15 cellular contexts compared by ENCODE assay signal in the genomic region with DNA sequence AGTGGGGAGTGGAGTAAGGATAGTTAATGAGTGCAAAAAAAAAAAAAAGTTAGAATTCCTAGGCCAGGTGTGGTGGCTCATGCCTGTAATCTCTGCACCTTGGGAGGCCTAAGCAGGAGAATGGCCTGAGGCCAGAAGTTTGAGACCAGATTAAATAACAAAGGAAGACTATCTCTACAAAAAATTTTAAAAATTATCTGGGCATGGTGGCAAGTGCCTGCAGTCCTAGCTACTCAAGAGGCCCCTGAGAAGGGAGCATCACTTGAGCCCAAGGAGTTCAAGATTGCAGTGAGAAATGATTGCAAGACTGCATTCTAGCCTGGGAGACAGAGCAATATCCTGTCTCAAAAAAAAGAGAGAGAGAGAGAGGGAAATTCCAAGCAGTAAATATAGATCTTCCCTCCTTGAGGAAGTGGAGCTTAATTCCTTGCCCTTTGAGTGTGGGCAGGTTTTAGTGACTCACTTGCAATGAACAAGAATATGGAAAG. TPM values are rescaled to one million over a fixed set of nuclear protein-coding genes. Genes with fewer than 3 reads are reported as not detected.
DNase-seq lines count a peak whose midpoint lies in the region; ATAC-seq and TF ChIP-seq lines count a peak whose summit lies in the region.
"Had no signal": no experiment of that assay in that cellular context is flagged by ENCODE, and none has a peak within 500 bp of the region (broad histone marks: within the 10 kb centered on the region; RNA-seq: fewer than 3 reads in every experiment).

No MANE protein-coding gene starts in this region.

- H3K36me3 ChIP-seq in colonic mucosa, result no peaks in the 10 kb centered on the region
- H3K36me3 ChIP-seq in mesenchymal stem cell (ENCODE audit: control insufficient read depth in 1 of 2, insufficient read depth in 2 of 2, low read depth in 1 of 2, low read length in 2 of 2), result no peaks in the 10 kb centered on the region
- H3K36me3 ChIP-seq: BE2C had no signal

- H3K9me3 ChIP-seq in colonic mucosa (no peaks in the 10 kb centered on the region), mesenchymal stem cell (ENCODE audit: control insufficient read depth, low read length) (no peaks in the 10 kb centered on the region)
- H3K9me3 ChIP-seq: BE2C had no signal

- H3K14ac ChIP-seq in mesenchymal stem cell (ENCODE audit: low read length in 2 of 2), result no peak overlapping the region

- no peak overlapping the region for H2AFZ ChIP-seq in mesenchymal stem cell (ENCODE audit: low read depth, low read length)

- H3K4me3 ChIP-seq in AG10803 (ENCODE audit: low read length) (no peak overlapping the region), colonic mucosa (no peak overlapping the region), mesenchymal stem cell (ENCODE audit: insufficient read depth in 1 of 2, low read depth in 1 of 2, low read length in 2 of 2) (no peak overlapping the region)

- no peak overlapping the region for H2BK15ac ChIP-seq in mesenchymal stem cell (ENCODE audit: low read depth, poor library complexity, severe bottlenecking)

- H3K4ac ChIP-seq in mesenchymal stem cell (ENCODE audit: low read depth in 1 of 2, low read length in 2 of 2), result no peak overlapping the region

- H3K4me2 ChIP-seq in mesenchymal stem cell (ENCODE audit: low read length, poor library complexity, severe bottlenecking), result no peak overlapping the region

- intact Hi-C loops in colonic mucosa (cut with DNase I), result no loop called here

- H3K23ac ChIP-seq in mesenchymal stem cell (ENCODE audit: low read length in 2 of 2), result no peak overlapping the region

- DNase-seq in AG10803 (ENCODE audit: low read depth), result peak; percentile 83
- DNase-seq in HPDE6-E6E7 (ENCODE audit: extremely low spot score), result peak; percentile 10
- no peak for DNase-seq in colonic mucosa
- DNase-seq in mesenchymal stem cell, result peak; percentile 67
- DNase-seq in SKM-1 treated with dmso at 0.1 percent for 144 hours (lab: John Stamatoyannopoulos, UW; ENCODE audit: unreplicated experiment), result no peak
- DNase-seq in stimulated activated CD4-positive, alpha-beta T cell treated with anti-CD3 and anti-CD28 coated beads, Interleukin-15, amount 100 ng/mL, for 24 hours, result no peak
- DNase-seq in natural killer cell treated with Interleukin-12 subunit alpha and Interleukin-12 subunit beta and Interleukin-15 and Interleukin-18, amount 100 ng/mL, for 72 hours (ENCODE audit: low spot score), result no peak
- DNase-seq: activated CD4-positive, alpha-beta T cell treated with anti-CD3 and anti-CD28 coated beads for 36 hours; activated T-cell treated with anti-CD3 and anti-CD28 coated beads, Interleukin-2, amount 50 U/mL, for 48 hours; BE2C; effector memory CD8-positive, alpha-beta T cell; hippocampal formation; posterior cingulate gyrus had no signal

- H3K9me3 Mint-ChIP-seq in natural killer cell treated with Interleukin-12 subunit alpha and Interleukin-12 subunit beta and Interleukin-15 and Interleukin-18, amount 100 ng/mL, for 72 hours, result no peaks in the 10 kb centered on the region
- H3K9me3 Mint-ChIP-seq: effector memory CD8-positive, alpha-beta T cell had no signal

- H3K27me3 ChIP-seq in colonic mucosa (no peaks in the 10 kb centered on the region), mesenchymal stem cell (ENCODE audit: control insufficient read depth in 1 of 2, insufficient read depth in 1 of 2, low read length in 2 of 2) (no peaks in the 10 kb centered on the region)
- H3K27me3 ChIP-seq: BE2C had no signal

- H3K36me3 Mint-ChIP-seq in natural killer cell treated with Interleukin-12 subunit alpha and Interleukin-12 subunit beta and Interleukin-15 and Interleukin-18, amount 100 ng/mL, for 72 hours, result no peaks in the 10 kb centered on the region
- H3K36me3 Mint-ChIP-seq: memory B cell had no signal

- H3K18ac ChIP-seq in mesenchymal stem cell (ENCODE audit: low read depth in 1 of 2, low read length in 2 of 2), result no peak overlapping the region

- H3K27me3 Mint-ChIP-seq in natural killer cell treated with Interleukin-12 subunit alpha and Interleukin-12 subunit beta and Interleukin-15 and Interleukin-18, amount 100 ng/mL, for 72 hours, result peaks cover 9 to 40% of the 10 kb centered on the region in 2 donors

- H3K4me1 ChIP-seq in colonic mucosa, result no peaks in the 10 kb centered on the region
- H3K4me1 ChIP-seq in mesenchymal stem cell (ENCODE audit: control insufficient read depth, insufficient read depth, low read depth, low read length), result no peaks in the 10 kb centered on the region
- H3K4me1 ChIP-seq: BE2C had no signal

- H3K27ac ChIP-seq in colonic mucosa, result peak overlapping the region; percentile 29
- H3K27ac ChIP-seq in mesenchymal stem cell (ENCODE audit: low read length, poor library complexity, severe bottlenecking), result no peak overlapping the region

- no peak overlapping the region for H4K91ac ChIP-seq in mesenchymal stem cell (ENCODE audit: low read length)

- H4K8ac ChIP-seq in mesenchymal stem cell (ENCODE audit: low read length), result no peak overlapping the region

- H3K4me3 Mint-ChIP-seq in natural killer cell treated with Interleukin-12 subunit alpha and Interleukin-12 subunit beta and Interleukin-15 and Interleukin-18, amount 100 ng/mL, for 72 hours, result no peak overlapping the region
- H3K4me3 Mint-ChIP-seq: activated CD4-positive, alpha-beta T cell treated with anti-CD3 and anti-CD28 coated beads for 36 hours; effector memory CD8-positive, alpha-beta T cell; memory B cell had no signal

- H3K4me1 Mint-ChIP-seq in natural killer cell treated with Interleukin-12 subunit alpha and Interleukin-12 subunit beta and Interleukin-15 and Interleukin-18, amount 100 ng/mL, for 72 hours (ENCODE audit: low read depth in 2 of 2), result peaks cover 0 to 3% of the 10 kb centered on the region in 2 donors
- H3K4me1 Mint-ChIP-seq: memory B cell had no signal

- no peak overlapping the region for H3K9ac ChIP-seq in colonic mucosa (ENCODE audit: low read depth in 2 of 2, low read length in 2 of 2)
- no peak overlapping the region for H3K9ac ChIP-seq in mesenchymal stem cell (ENCODE audit: low read length)

- TF ChIP-seq CTCF in AG10803 (conservative IDR thresholded peaks at IDR 0.05; ENCODE audit: low read length) (no peak), colonic mucosa (IDR thresholded peaks at IDR 0.05) (no peak)

- H2BK5ac ChIP-seq in mesenchymal stem cell (ENCODE audit: low read depth, low read length, poor library complexity, severe bottlenecking), result no peak overlapping the region

- no peak overlapping the region for H3K27ac Mint-ChIP-seq in natural killer cell treated with Interleukin-12 subunit alpha and Interleukin-12 subunit beta and Interleukin-15 and Interleukin-18, amount 100 ng/mL, for 72 hours
- H3K27ac Mint-ChIP-seq: activated CD4-positive, alpha-beta T cell treated with anti-CD3 and anti-CD28 coated beads for 36 hours; effector memory CD8-positive, alpha-beta T cell; memory B cell had no signal

- no peak overlapping the region for H2BK120ac ChIP-seq in mesenchymal stem cell (ENCODE audit: low read depth, low read length)

- H2AK5ac ChIP-seq in mesenchymal stem cell (ENCODE audit: low read length, severe bottlenecking), result no peak overlapping the region

- no peak for ATAC-seq in GM18873 (IDR thresholded peaks at IDR 0.05; ENCODE audit: low FRiP score, unreplicated experiment)
- no peak for ATAC-seq in natural killer cell treated with Interleukin-12 subunit alpha and Interleukin-12 subunit beta and Interleukin-15 and Interleukin-18, amount 100 ng/mL, for 72 hours
- ATAC-seq: activated CD4-positive, alpha-beta T cell treated with anti-CD3 and anti-CD28 coated beads for 36 hours; effector memory CD8-positive, alpha-beta T cell had no signal

- H3K79me1 ChIP-seq in mesenchymal stem cell (replicated peaks; ENCODE audit: low read length, poor library complexity, severe bottlenecking), result no peaks in the 10 kb centered on the region

- H2BK12ac ChIP-seq in mesenchymal stem cell (ENCODE audit: low read length in 2 of 2), result no peak overlapping the region

RNA-seq across cellular contexts. Expression of a gene that starts 19.5 kb away (rescaled TPM):
- 10 to 100 TPM; 14.5 to 21.1 TPM for total RNA-seq in colonic mucosa
- 7.5 TPM for polyA plus RNA-seq in mesenchymal stem cell (2013, experiment 1 of 2)
- 7.7 TPM for polyA plus RNA-seq in mesenchymal stem cell (2013, experiment 2 of 2)
- total RNA-seq in natural killer cell treated with Interleukin-12 subunit alpha and Interleukin-12 subunit beta and Interleukin-15 and Interleukin-18, amount 100 ng/mL, for 72 hours, result 10 to 100 TPM; 35.4 to 44.1 TPM

Comparison
In these comparisons a context has a peak if more than half of its experiments do, and no peak if none do; other contexts are left out.
1. DNase-seq: peak in AG10803 (single experiment), HPDE6-E6E7 (single experiment) and mesenchymal stem cell (single experiment); none in colonic mucosa (single experiment), SKM-1 treated with dmso at 0.1 percent for 144 hours (single experiment), stimulated activated CD4-positive, alpha-beta T cell treated with anti-CD3 and anti-CD28 coated beads, Interleukin-15, amount 100 ng/mL, for 24 hours (single experiment) and natural killer cell treated with Interleukin-12 subunit alpha and Interleukin-12 subunit beta and Interleukin-15 and Interleukin-18, amount 100 ng/mL, for 72 hours (single experiment).